Comparison of ENCODE assay signal across 24 cellular contexts in genomic region chr2:49002750-49003149, GRCh38.
DNase-seq lines count a peak whose midpoint lies in the region; ATAC-seq and TF ChIP-seq lines count a peak whose summit lies in the region.
"Had no signal": no experiment of that assay in that cellular context is flagged by ENCODE, and none has a peak within 500 bp of the region (broad histone marks: within the 10 kb centered on the region; RNA-seq: fewer than 3 reads in every experiment).

No MANE protein-coding gene starts in this region.

- TF ChIP-seq CTCF in choroid plexus epithelial cell (conservative IDR thresholded peaks at IDR 0.05; ENCODE audit: low read depth, low read length) = no peak

- no peak for ATAC-seq in HG02884 (IDR thresholded peaks at IDR 0.05; ENCODE audit: unreplicated experiment)
- no peak for ATAC-seq in Right ventricle myocardium superior (ENCODE audit: poor library complexity)
- ATAC-seq in GM21367 (IDR thresholded peaks at IDR 0.05; ENCODE audit: unreplicated experiment) = no peak
- ATAC-seq: HepG2, left ventricle myocardium superior had no signal

- H3K4me3 ChIP-seq in choroid plexus epithelial cell (ENCODE audit: low read depth, low read length) = no peak overlapping the region
- H3K4me3 ChIP-seq: PC-9 had no signal

- peak; percentile 10 for DNase-seq in HT1080 (ENCODE audit: low read depth)
- DNase-seq in choroid plexus epithelial cell (ENCODE audit: low read depth) = peak; percentile 4
- DNase-seq in medulla oblongata (ENCODE audit: extremely low spot score) = peak; percentile 63
- no peak for DNase-seq in glomerular visceral epithelial cell (ENCODE audit: extremely low spot score)
- no peak for DNase-seq in Right ventricle myocardium superior
- DNase-seq: activated B cell treated with CpG ODN at 0.5 μM for 24 hours; activated CD8-positive, alpha-beta memory T cell treated with anti-CD3 and anti-CD28 coated beads for 24 hours; activated naive CD4-positive, alpha-beta T cell treated with anti-CD3 and anti-CD28 coated beads, Interleukin-2, amount 50 U/mL, for 16 hours; activated T-cell treated with anti-CD3 and anti-CD28 coated beads, Interleukin-2, amount 50 U/mL, for 48 hours; BE2C; brain microvascular endothelial cell; GDM1; left ventricle myocardium superior; NCI-H1417 treated with DMSO at 0.1 percent for 48 hours; NCI-H526 treated with DMSO at 0.1 percent for 48 hours; PC-9; stimulated activated CD4-positive, alpha-beta T cell treated with anti-CD3 and anti-CD28 coated beads, Interleukin-2, amount 100 ng/mL, for 24 hours; stimulated activated naive CD4-positive, alpha-beta T cell treated with Interleukin-2 at 50 U/mL for 16 hours; trophoblast cell had no signal

- peak overlapping the region; percentile 63 for H3K27ac ChIP-seq in temporal lobe (ENCODE audit: low read depth, low read length)
- H3K27ac ChIP-seq: brain microvascular endothelial cell, epithelial cell of prostate, PC-9 had no signal

- intact Hi-C loops in Right ventricle myocardium superior (cut with DNase I) = no loop called here

Comparison
In these comparisons a context has a peak if more than half of its experiments do, and no peak if none do; other contexts are left out.
1. DNase-seq: peak in HT1080 (single experiment), choroid plexus epithelial cell (single experiment) and medulla oblongata (single experiment); none in glomerular visceral epithelial cell (single experiment) and Right ventricle myocardium superior (single experiment).